In the genomic region with DNA sequence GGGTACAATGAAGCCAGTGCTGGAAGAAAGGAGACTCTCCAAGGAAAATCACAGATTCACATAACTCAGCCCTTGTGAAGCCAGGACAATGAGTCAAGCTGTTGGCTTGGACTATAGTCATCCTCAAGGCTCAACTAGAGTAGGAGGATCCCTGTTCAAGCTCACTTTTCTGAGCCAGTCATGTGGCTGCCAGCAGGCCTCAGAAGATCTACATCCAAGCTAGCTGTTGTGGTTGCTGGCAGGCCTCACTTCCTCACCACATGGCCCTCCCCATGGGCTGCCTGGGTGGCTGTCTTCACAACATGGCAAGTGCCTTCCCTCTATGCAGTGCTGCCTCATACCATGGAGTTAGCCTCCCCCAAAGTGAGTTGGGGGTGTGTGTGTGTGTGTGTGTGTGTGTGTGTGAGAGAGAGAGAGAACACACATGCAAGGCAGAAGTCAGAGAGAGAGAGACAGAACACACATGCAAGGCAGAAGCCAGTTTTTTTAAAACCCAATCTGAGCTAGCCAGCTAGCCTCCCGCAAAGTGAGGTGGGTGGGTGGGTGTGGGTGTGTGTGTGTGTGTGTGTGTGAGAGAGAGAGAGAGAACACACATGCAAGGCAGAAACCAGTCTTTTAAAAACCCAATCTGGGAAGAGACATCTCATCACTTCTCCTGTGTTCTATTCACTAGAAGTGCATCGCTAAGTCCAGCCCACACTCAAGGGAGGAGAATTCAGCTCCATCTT, we compare ENCODE assay signal across 8 cellular contexts. TPM values are rescaled to one million over a fixed set of nuclear protein-coding genes. Genes with fewer than 3 reads are reported as not detected.
A peak's percentile ranks its signal among the peaks of the same experiment; 100 is the strongest.
DNase-seq lines count a peak whose midpoint lies in the region; ATAC-seq and TF ChIP-seq lines count a peak whose summit lies in the region.

No MANE protein-coding gene starts in this region.

- peak; percentile 89 for ATAC-seq in GM21528 (IDR thresholded peaks at IDR 0.05; ENCODE audit: low FRiP score, unreplicated experiment)

- no peak for TF ChIP-seq POLR2A in lower leg skin (IDR thresholded peaks at IDR 0.05)

- DNase-seq in CD1c-positive myeloid dendritic cell (ENCODE audit: extremely low spot score) = peak; percentile 82
- peak; percentile 54 for DNase-seq in activated CD4-positive, CD25-positive, alpha-beta regulatory T cell treated with anti-CD3 and anti-CD28 coated beads, Interleukin-2, amount 50 U/mL, for 72 hours
- peak; percentile 98 to 99 for DNase-seq in cardiac fibroblast (ENCODE audit: low read depth in 2 of 2)
- peak; percentile 90 to 97 for DNase-seq in lower leg skin (ENCODE audit: low spot score in 2 of 2)
- DNase-seq in stimulated activated CD8-positive, alpha-beta memory T cell treated with anti-CD3 and anti-CD28 coated beads, Interleukin-12 subunit alpha, Interleukin-12 subunit beta, amount 100 ng/mL, for 1 hour (ENCODE audit: low read depth) = peak; percentile 60
- DNase-seq in NCI-H526 treated with DMSO at 0.1 percent for 48 hours (lab: John Stamatoyannopoulos, UW) = no peak

- peak overlapping the region; percentile 89 for H3K27ac ChIP-seq in KOPT-K1 (ENCODE audit: low read depth, low read length, poor library complexity, severe bottlenecking)

- no peak overlapping the region for H3K4me3 ChIP-seq in cardiac fibroblast (replicated peaks in 1 of 2; ENCODE audit: low read depth in 2 of 2, low read length in 2 of 2)
- H3K4me3 ChIP-seq in lower leg skin (ENCODE audit: low read depth, poor library complexity, severe bottlenecking) = no peak overlapping the region

- intact Hi-C loops in lower leg skin (cut with DNase I; ENCODE audit: low total_unique reads) = no loop called here

- WGBS in lower leg skin, 2 donors = 49 to 62% methylated on average over 2 of the region's 2 CpGs

- TF ChIP-seq CTCF in cardiac fibroblast (IDR thresholded peaks at IDR 0.05; ENCODE audit: low read depth, low read length) = no peak
- no peak for TF ChIP-seq CTCF in lower leg skin (IDR thresholded peaks at IDR 0.05)

- H3K36me3 ChIP-seq in KOPT-K1 (ENCODE audit: insufficient read depth, low read length) = 0 out of 2 replicates have a peak, but pooled peaks cover 5% of the 10 kb centered on the region

- no peaks in the 10 kb centered on the region for H3K9me3 ChIP-seq in KOPT-K1 (ENCODE audit: insufficient read depth, low read length, poor library complexity, severe bottlenecking)

RNA-seq across cellular contexts. Expression of gene SCAI, which starts 17.1 kb away (rescaled TPM):
- total RNA-seq in lower leg skin = 1 to 10 TPM; 2.9 to 9.2 (median 5.8) TPM
